Comparison of ENCODE assay signal across 11 cellular contexts in the genomic region with DNA sequence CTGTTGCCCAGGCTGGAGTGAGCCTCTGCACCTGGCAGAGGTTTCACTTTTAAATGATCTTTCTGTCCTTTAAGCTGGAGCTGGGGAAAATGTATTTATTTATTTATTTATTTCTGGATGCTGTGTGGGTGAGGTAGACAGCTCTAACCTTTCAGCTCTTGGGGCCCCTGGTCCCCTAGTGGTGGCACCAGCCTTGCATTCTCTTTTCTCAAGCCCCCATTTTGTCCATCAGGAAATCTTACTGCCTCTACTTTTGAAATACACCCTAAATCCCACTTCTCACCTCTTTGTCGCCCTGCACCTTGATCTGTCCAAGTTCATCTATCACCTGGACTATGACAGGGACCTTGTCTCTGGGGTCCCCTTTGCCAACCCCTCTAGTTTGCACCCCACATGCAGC. TPM values are rescaled to one million over a fixed set of nuclear protein-coding genes. Genes with fewer than 3 reads are reported as not detected.
A peak's percentile ranks its signal among the peaks of the same experiment; 100 is the strongest.
DNase-seq lines count a peak whose midpoint lies in the region; TF ChIP-seq lines count a peak whose summit lies in the region.
"Had no signal": no experiment of that assay in that cellular context is flagged by ENCODE, and none has a peak within 500 bp of the region (broad histone marks: within the 10 kb centered on the region; RNA-seq: fewer than 3 reads in every experiment).

No MANE protein-coding gene starts in this region.

- H3K27ac ChIP-seq in brain microvascular endothelial cell (no peak overlapping the region), neutrophil (peak overlapping the region; percentile 100)
- H3K27ac ChIP-seq: left ventricle myocardium inferior had no signal

- H3K9me3 ChIP-seq in neutrophil (no peaks in the 10 kb centered on the region), MG63 (no peaks in the 10 kb centered on the region)
- H3K9me3 ChIP-seq: left ventricle myocardium inferior had no signal

- H3K4me1 ChIP-seq in neutrophil (ENCODE audit: control insufficient read depth in 1 of 2, insufficient read depth in 1 of 2, low read depth in 1 of 2, low read length in 1 of 2) = peaks cover 85 to 87% of the 10 kb centered on the region in 2 experiments

- H3K27me3 ChIP-seq in brain microvascular endothelial cell (replicated peaks) (no peaks in the 10 kb centered on the region), neutrophil (no peaks in the 10 kb centered on the region), MG63 (no peaks in the 10 kb centered on the region)

- DNase-seq in activated CD4-positive, alpha-beta T cell treated with anti-CD3 and anti-CD28 coated beads for 48 hours = peak; percentile 48
- no peak for DNase-seq in activated CD4-positive, alpha-beta T cell treated with anti-CD3 and anti-CD28 coated beads for 4 hours
- peak; percentile 41 for DNase-seq in Jurkat, Clone E6-1 (ENCODE audit: low read depth, low spot score)
- DNase-seq in brain microvascular endothelial cell = no peak
- DNase-seq in MG63 = no peak
- DNase-seq in NCI-H2029 treated with DMSO at 0.1 percent for 48 hours (lab: John Stamatoyannopoulos, UW) = no peak
- no peak for DNase-seq in superior temporal gyrus (ENCODE audit: extremely low spot score)
- DNase-seq: GOT3, left ventricle myocardium inferior, SW 1271 had no signal

- TF ChIP-seq CTCF in brain microvascular endothelial cell (IDR thresholded peaks at IDR 0.05; ENCODE audit: low read depth, low read length, missing control alignments) = peak; percentile 43
- TF ChIP-seq CTCF in neutrophil (IDR thresholded peaks at IDR 0.05) = no peak

- H3K4me3 ChIP-seq in Jurkat, Clone E6-1 (ENCODE audit: low read length) = no peak overlapping the region
- no peak overlapping the region for H3K4me3 ChIP-seq in brain microvascular endothelial cell (ENCODE audit: low read depth, low read length)
- peak overlapping the region; percentile 3 to 43 for H3K4me3 ChIP-seq in neutrophil (ENCODE audit: low read depth in 1 of 2, low read length in 1 of 2)
- H3K4me3 ChIP-seq in MG63 = no peak overlapping the region
- H3K4me3 ChIP-seq: left ventricle myocardium inferior had no signal

- in situ Hi-C loops in brain microvascular endothelial cell (cut with HindIII; ENCODE audit: low pct_ligation_motif_present, low sequenced_read_pairs) = no loop called here

- no peaks in the 10 kb centered on the region for H3K36me3 ChIP-seq in brain microvascular endothelial cell (replicated peaks)
- no peaks in the 10 kb centered on the region for H3K36me3 ChIP-seq in neutrophil
- H3K36me3 ChIP-seq in MG63 = peaks cover 16% of the 10 kb centered on the region
- H3K36me3 ChIP-seq: left ventricle myocardium inferior had no signal

RNA-seq across cellular contexts. Expression of a gene that starts 2.1 kb away (rescaled TPM):
- polyA plus RNA-seq in Jurkat, Clone E6-1 (2012; ENCODE audit: insufficient read depth, insufficient read length) = 8.8 TPM
- total RNA-seq in MG63 (2014; rRNA removed; shearing (Covaris generic); ENCODE audit: low replicate concordance) = 2.4 and 31.0 TPM in 2 replicates

RNA-seq across cellular contexts. Expression of a gene that starts 10.2 kb away (rescaled TPM):
- polyA plus RNA-seq in Jurkat, Clone E6-1 (2012; ENCODE audit: insufficient read depth, insufficient read length) = 12.0 TPM
- total RNA-seq in MG63 (2014; rRNA removed; shearing (Covaris generic); ENCODE audit: low replicate concordance) = 0.64 and 1.5 TPM in 2 replicates

RNA-seq across cellular contexts. Expression of a gene that starts 12.4 kb away (rescaled TPM):
- 113 TPM for polyA plus RNA-seq in Jurkat, Clone E6-1 (2012; ENCODE audit: insufficient read depth, insufficient read length)
- 5.6 and 8.6 TPM in 2 replicates for total RNA-seq in MG63 (2014; rRNA removed; shearing (Covaris generic); ENCODE audit: low replicate concordance)

RNA-seq across cellular contexts. Expression of a gene that starts 31.1 kb away (rescaled TPM):
- polyA plus RNA-seq in Jurkat, Clone E6-1 (2012; ENCODE audit: insufficient read depth, insufficient read length) = 97.8 TPM
- 64.6 and 95.3 TPM in 2 replicates for total RNA-seq in MG63 (2014; rRNA removed; shearing (Covaris generic); ENCODE audit: low replicate concordance)

RNA-seq across cellular contexts. Expression of a gene that starts 31.5 kb away (rescaled TPM):
- 93.1 TPM for polyA plus RNA-seq in Jurkat, Clone E6-1 (2012; ENCODE audit: insufficient read depth, insufficient read length)
- 22.0 and 58.6 TPM in 2 replicates for total RNA-seq in MG63 (2014; rRNA removed; shearing (Covaris generic); ENCODE audit: low replicate concordance)

Comparison
In these comparisons a context has a peak if more than half of its experiments do, and no peak if none do; other contexts are left out.
1. DNase-seq: peak in activated CD4-positive, alpha-beta T cell treated with anti-CD3 and anti-CD28 coated beads for 48 hours (single experiment) and Jurkat, Clone E6-1 (single experiment); none in activated CD4-positive, alpha-beta T cell treated with anti-CD3 and anti-CD28 coated beads for 4 hours (0 of 2), brain microvascular endothelial cell (single experiment), MG63 (single experiment), NCI-H2029 treated with DMSO at 0.1 percent for 48 hours (single experiment) and superior temporal gyrus (single experiment).
2. H3K4me3 ChIP-seq: peak in neutrophil (2 of 2); none in Jurkat, Clone E6-1 (single experiment), brain microvascular endothelial cell (single experiment) and MG63 (single experiment).